8 cellular contexts compared by ENCODE assay signal in genomic region chr3:43692085-43692484, GRCh38. TPM values are rescaled to one million over a fixed set of nuclear protein-coding genes. Genes with fewer than 3 reads are reported as not detected.
DNase-seq lines count a peak whose midpoint lies in the region; ATAC-seq, FAIRE-seq and TF ChIP-seq lines count a peak whose summit lies in the region.

No MANE protein-coding gene starts in this region.

- no peak overlapping the region for H3K27ac Mint-ChIP-seq in activated naive CD4-positive, alpha-beta T cell treated with anti-CD3 and anti-CD28 coated beads for 36 hours
- peak overlapping the region; percentile 66 for H3K27ac Mint-ChIP-seq in activated T-helper 17 cell treated with anti-CD3 and anti-CD28 coated beads, Interleukin-2, amount 50 U/mL, for 72 hours

- no peak for ATAC-seq in activated T-helper 17 cell treated with anti-CD3 and anti-CD28 coated beads, Interleukin-2, amount 50 U/mL, for 72 hours (replicated peaks)
- ATAC-seq in HG02763 (IDR thresholded peaks at IDR 0.05; ENCODE audit: unreplicated experiment), result no peak

- no peak overlapping the region for H3K27ac ChIP-seq in kidney (ENCODE audit: low read depth in 2 of 2, low read length in 2 of 2)
- no peak overlapping the region for H3K27ac ChIP-seq in thyroid gland

- FAIRE-seq in kidney (lab: Jason Lieb, UNC) (no peak), GM12891 (lab: Jason Lieb, UNC) (no peak)

- no peak for TF ChIP-seq CTCF in kidney (IDR thresholded peaks at IDR 0.05; ENCODE audit: borderline replicate concordance, extremely low read depth, insufficient read depth)
- no peak for TF ChIP-seq CTCF in thyroid gland (IDR thresholded peaks at IDR 0.05)

- peak overlapping the region; percentile 82 for H3K4me3 Mint-ChIP-seq in activated naive CD4-positive, alpha-beta T cell treated with anti-CD3 and anti-CD28 coated beads for 36 hours
- H3K4me3 Mint-ChIP-seq in activated T-helper 17 cell treated with anti-CD3 and anti-CD28 coated beads, Interleukin-2, amount 50 U/mL, for 72 hours, result peak overlapping the region; percentile 83

- H3K27me3 ChIP-seq in thyroid gland, result no peaks in the 10 kb centered on the region

- H3K4me1 ChIP-seq in kidney (ENCODE audit: control insufficient read depth in 1 of 2, insufficient read depth in 1 of 2, low read depth in 1 of 2, low read length in 2 of 2) (peaks cover 0 to 9% of the 10 kb centered on the region in 2 donors), thyroid gland (peaks cover 19 to 23% of the 10 kb centered on the region in 2 donors)

- H3K9me3 Mint-ChIP-seq in activated naive CD4-positive, alpha-beta T cell treated with anti-CD3 and anti-CD28 coated beads for 36 hours, result no peaks in the 10 kb centered on the region
- H3K9me3 Mint-ChIP-seq in activated T-helper 17 cell treated with anti-CD3 and anti-CD28 coated beads, Interleukin-2, amount 50 U/mL, for 72 hours, result no peaks in the 10 kb centered on the region

- H3K27me3 Mint-ChIP-seq in activated naive CD4-positive, alpha-beta T cell treated with anti-CD3 and anti-CD28 coated beads for 36 hours (ENCODE audit: low read depth), result no peaks in the 10 kb centered on the region
- no peaks in the 10 kb centered on the region for H3K27me3 Mint-ChIP-seq in activated T-helper 17 cell treated with anti-CD3 and anti-CD28 coated beads, Interleukin-2, amount 50 U/mL, for 72 hours

- DNase-seq in activated naive CD4-positive, alpha-beta T cell treated with anti-CD3 and anti-CD28 coated beads for 36 hours, result no peak
- no peak for DNase-seq in activated naive CD4-positive, alpha-beta T cell treated with Interleukin-2 at 50 U/mL for 16 hours
- DNase-seq in kidney (no peak), thyroid gland (no peak), SKM-1 treated with dmso at 0.1 percent for 144 hours (lab: John Stamatoyannopoulos, UW; ENCODE audit: unreplicated experiment) (no peak), GM12891 (ENCODE audit: insufficient read length, low spot score) (no peak)

- CTCF ChIA-PET in activated naive CD4-positive, alpha-beta T cell treated with anti-CD3 and anti-CD28 coated beads for 36 hours (lab: Charles Lee), result no interaction called here

- intact Hi-C loops in activated naive CD4-positive, alpha-beta T cell treated with anti-CD3 and anti-CD28 coated beads for 36 hours (cut with micrococcal nuclease), result loop anchor here (5.0 kb wide), 2 partner anchors 405 to 530 kb away; partner anchors contain the start of gene SNRK
- intact Hi-C loops in kidney (cut with DNase I) (no loop called here), thyroid gland (cut with DNase I) (loop anchor here (5.0 kb wide), 1 partner anchor 65 kb away; no protein-coding TSS in a partner anchor)

- H3K9me3 ChIP-seq in kidney (ENCODE audit: control insufficient read depth in 1 of 2, low read length in 2 of 2) (no peaks in the 10 kb centered on the region), thyroid gland (no peaks in the 10 kb centered on the region)

- no peaks in the 10 kb centered on the region for H3K36me3 ChIP-seq in kidney (ENCODE audit: control insufficient read depth in 1 of 2, insufficient read depth in 2 of 2, low read length in 2 of 2)
- H3K36me3 ChIP-seq in thyroid gland, result no peaks in the 10 kb centered on the region

- H3K4me3 ChIP-seq in kidney (ENCODE audit: low read length in 2 of 2), result peak overlapping the region; percentile 93 to 94
- peak overlapping the region in 2 of 3 donors; percentile 71 to 88 for H3K4me3 ChIP-seq in thyroid gland (replicated peaks in 1 of 3)

- TF ChIP-seq POLR2A in thyroid gland (IDR thresholded peaks at IDR 0.05) (no peak), GM12891 (IDR thresholded peaks at IDR 0.05; ENCODE audit: low read depth, low read length) (no peak)

- H3K9ac ChIP-seq in kidney (ENCODE audit: low read length in 2 of 2), result peak overlapping the region in 1 of 2 donors; percentile 82

- peaks cover 1% of the 10 kb centered on the region for H3K36me3 Mint-ChIP-seq in activated naive CD4-positive, alpha-beta T cell treated with anti-CD3 and anti-CD28 coated beads for 36 hours (ENCODE audit: low read depth)
- H3K36me3 Mint-ChIP-seq in activated T-helper 17 cell treated with anti-CD3 and anti-CD28 coated beads, Interleukin-2, amount 50 U/mL, for 72 hours (ENCODE audit: low read depth), result no peaks in the 10 kb centered on the region

- 60 to 67% methylated on average over 7 of the region's 7 CpGs for WGBS in thyroid gland, 2 donors

- H3K4me1 Mint-ChIP-seq in activated naive CD4-positive, alpha-beta T cell treated with anti-CD3 and anti-CD28 coated beads for 36 hours (ENCODE audit: low read depth), result peaks cover 31% of the 10 kb centered on the region
- peaks cover 26% of the 10 kb centered on the region for H3K4me1 Mint-ChIP-seq in activated T-helper 17 cell treated with anti-CD3 and anti-CD28 coated beads, Interleukin-2, amount 50 U/mL, for 72 hours

TF ChIP-seq in GM12891, 5 proteins besides CTCF, POLR2A, EP300 and RAD21:
- TF ChIP-seq POLR2AphosphoS5 (IDR thresholded peaks at IDR 0.05; ENCODE audit: low read depth, low read length), result no peak
- no peak for TF ChIP-seq POU2F2 (IDR thresholded peaks at IDR 0.05; ENCODE audit: low read depth, low read length)

RNA-seq across cellular contexts. Expression of gene ABHD5, which starts 1.3 kb away (rescaled TPM):
- total RNA-seq in activated naive CD4-positive, alpha-beta T cell treated with anti-CD3 and anti-CD28 coated beads for 36 hours, result 10 to 100 TPM in 1 of 2 experiments, 1 to 10 TPM in 1; 9.4 to 11.0 TPM
- 10 to 100 TPM in 1 of 2 donors, 1 to 10 TPM in 1; 8.3 to 17.3 TPM for total RNA-seq in activated T-helper 17 cell treated with anti-CD3 and anti-CD28 coated beads, Interleukin-2, amount 50 U/mL, for 72 hours
- 21.1 TPM for total RNA-seq in kidney
- 19.0 TPM for polyA plus RNA-seq in kidney (ENCODE audit: insufficient read depth, low read depth, low replicate concordance)
- 10 to 100 TPM; 33.1 to 45.4 (median 36.6) TPM for total RNA-seq in thyroid gland
- polyA plus RNA-seq in GM12891 (2012; ENCODE audit: low read depth, missing spikeins), result 4.5 TPM
